24 cellular contexts compared by ENCODE assay signal in genomic region chr20:57768519-57768918, GRCh38. TPM values are rescaled to one million over a fixed set of nuclear protein-coding genes. Genes with fewer than 3 reads are reported as not detected.
DNase-seq lines count a peak whose midpoint lies in the region; TF ChIP-seq lines count a peak whose summit lies in the region.
"Had no signal": no experiment of that assay in that cellular context is flagged by ENCODE, and none has a peak within 500 bp of the region (broad histone marks: within the 10 kb centered on the region; RNA-seq: fewer than 3 reads in every experiment).

No MANE protein-coding gene starts in this region.

- peak overlapping the region; percentile 91 for H3K27ac ChIP-seq in C4-2B
- no peak overlapping the region for H3K27ac ChIP-seq in endodermal cell (ENCODE audit: low read depth, low read length)
- H3K27ac ChIP-seq in sigmoid colon = no peak overlapping the region
- no peak overlapping the region for H3K27ac ChIP-seq in Peyer's patch

- no peaks in the 10 kb centered on the region for H3K36me3 ChIP-seq in endodermal cell (ENCODE audit: control insufficient read depth, insufficient read depth, low read length)
- H3K36me3 ChIP-seq in sigmoid colon = no peaks in the 10 kb centered on the region
- H3K36me3 ChIP-seq in Peyer's patch = no peaks in the 10 kb centered on the region

- TF ChIP-seq POLR2A in sigmoid colon (IDR thresholded peaks at IDR 0.05) (no peak), Peyer's patch (IDR thresholded peaks at IDR 0.05) (no peak)

- DNase-seq in NCI-H82 treated with DMSO at 0.1 percent for 48 hours (lab: John Stamatoyannopoulos, UW; ENCODE audit: unreplicated experiment) (peak; percentile 8), endodermal cell (peak; percentile 68), sigmoid colon (peak; percentile 3), Peyer's patch (no peak), GM10248 (ENCODE audit: extremely low spot score) (no peak), KBM-7 (no peak)
- no peak for DNase-seq in activated CD4-positive, alpha-beta memory T cell treated with anti-CD3 and anti-CD28 coated beads for 36 hours
- DNase-seq: CD4-positive, alpha-beta memory T cell; EL; GDM1; Kasumi-1; NCI-H1092 treated with DMSO at 0.1 percent for 48 hours; NCI-H1436; NCI-H187; NCI-H2081 treated with DMSO at 0.1 percent for 48 hours; NCI-H2171; NCI-H226; NCI-H510A; NCI-H748 treated with DMSO at 0.1 percent for 48 hours; NK-92 treated with Interleukin-12 subunit alpha and Interleukin-12 subunit beta, amount 100 ng/mL, for 24 hours; PC-3; SHP77 had no signal

- TF ChIP-seq CTCF in C4-2B (conservative IDR thresholded peaks at IDR 0.05) = no peak
- no peak for TF ChIP-seq CTCF in endodermal cell (conservative IDR thresholded peaks at IDR 0.05)
- TF ChIP-seq CTCF in sigmoid colon (IDR thresholded peaks at IDR 0.05) = no peak
- no peak for TF ChIP-seq CTCF in Peyer's patch (IDR thresholded peaks at IDR 0.05)
- TF ChIP-seq CTCF in GM10248 (IDR thresholded peaks at IDR 0.05; ENCODE audit: control extremely low read depth, extremely low read depth, low read depth, missing control alignments) = no peak

- H3K27me3 ChIP-seq in endodermal cell (ENCODE audit: control insufficient read depth, insufficient read depth, low read length, poor library complexity, severe bottlenecking) (no peaks in the 10 kb centered on the region), sigmoid colon (no peaks in the 10 kb centered on the region), Peyer's patch (no peaks in the 10 kb centered on the region)

- WGBS in endodermal cell (ENCODE audit: insufficient coverage in 1 of 2, insufficient read length in 1 of 2), 2 experiments = 40% methylated on average over 1 of the region's 1 CpG; no CpG with 5 or more reads in 1 of the 2 experiments
- WGBS in sigmoid colon, 2 donors = 94 to 95% methylated on average over 1 of the region's 1 CpG

- H3K36me3 Mint-ChIP-seq in endodermal cell (ENCODE audit: low read depth) = no peaks in the 10 kb centered on the region
- H3K36me3 Mint-ChIP-seq in activated CD4-positive, alpha-beta memory T cell treated with anti-CD3 and anti-CD28 coated beads for 36 hours = no peaks in the 10 kb centered on the region
- H3K36me3 Mint-ChIP-seq: CD4-positive, alpha-beta memory T cell had no signal

- H3K27me3 Mint-ChIP-seq in endodermal cell (ENCODE audit: insufficient read depth) = peaks cover 20% of the 10 kb centered on the region
- H3K27me3 Mint-ChIP-seq in activated CD4-positive, alpha-beta memory T cell treated with anti-CD3 and anti-CD28 coated beads for 36 hours = peaks cover 5% of the 10 kb centered on the region

- H3K4me3 ChIP-seq in endodermal cell (ENCODE audit: low read length) (no peak overlapping the region), sigmoid colon (no peak overlapping the region), Peyer's patch (no peak overlapping the region)

- H3K9me3 Mint-ChIP-seq in endodermal cell = peaks cover 13% of the 10 kb centered on the region
- H3K9me3 Mint-ChIP-seq in activated CD4-positive, alpha-beta memory T cell treated with anti-CD3 and anti-CD28 coated beads for 36 hours = peaks cover 5% of the 10 kb centered on the region

- POLR2A ChIA-PET in activated CD4-positive, alpha-beta memory T cell treated with anti-CD3 and anti-CD28 coated beads for 36 hours (lab: Charles Lee) = no interaction called here
- POLR2A ChIA-PET in GM10248 (lab: Yijun Ruan, JAX) = no interaction called here

- H3K4me1 ChIP-seq in endodermal cell (ENCODE audit: control insufficient read depth, insufficient read depth, low read length) = no peaks in the 10 kb centered on the region
- H3K4me1 ChIP-seq in sigmoid colon = peaks cover 0 to 4% (median 0%) of the 10 kb centered on the region in 4 donors
- no peaks in the 10 kb centered on the region for H3K4me1 ChIP-seq in Peyer's patch
- H3K4me1 ChIP-seq: Caco-2 had no signal

- CTCF ChIA-PET in activated CD4-positive, alpha-beta memory T cell treated with anti-CD3 and anti-CD28 coated beads for 36 hours (lab: Charles Lee) = no interaction called here
- CTCF ChIA-PET in GM10248 (lab: Yijun Ruan, JAX) = no interaction called here

- H3K27ac Mint-ChIP-seq in endodermal cell = no peak overlapping the region
- H3K27ac Mint-ChIP-seq in activated CD4-positive, alpha-beta memory T cell treated with anti-CD3 and anti-CD28 coated beads for 36 hours = no peak overlapping the region
- H3K27ac Mint-ChIP-seq: CD4-positive, alpha-beta memory T cell had no signal

- peaks cover 6% of the 10 kb centered on the region for H3K9me3 ChIP-seq in endodermal cell (ENCODE audit: control insufficient read depth, low read length)
- peaks cover 0 to 5% (median 0%) of the 10 kb centered on the region in 4 donors for H3K9me3 ChIP-seq in sigmoid colon
- no peaks in the 10 kb centered on the region for H3K9me3 ChIP-seq in Peyer's patch
- H3K9me3 ChIP-seq: Caco-2 had no signal

- no peak overlapping the region for H3K9ac ChIP-seq in endodermal cell (ENCODE audit: extremely low read depth, low read length, poor library complexity, severe bottlenecking)

- intact Hi-C loops in sigmoid colon (cut with DNase I) = no loop called here
- intact Hi-C loops in activated CD4-positive, alpha-beta memory T cell treated with anti-CD3 and anti-CD28 coated beads for 36 hours (cut with micrococcal nuclease) = no loop called here

- in situ Hi-C loops in KBM-7 (cut with MboI; ENCODE audit: low pct_unique_long_range_greater_than_20kb, low sequenced_read_pairs) = no loop called here

- no peak overlapping the region for H3K4me3 Mint-ChIP-seq in endodermal cell
- H3K4me3 Mint-ChIP-seq in activated CD4-positive, alpha-beta memory T cell treated with anti-CD3 and anti-CD28 coated beads for 36 hours = no peak overlapping the region
- H3K4me3 Mint-ChIP-seq: CD4-positive, alpha-beta memory T cell had no signal

- peaks cover 30% of the 10 kb centered on the region for H3K4me1 Mint-ChIP-seq in endodermal cell
- H3K4me1 Mint-ChIP-seq in activated CD4-positive, alpha-beta memory T cell treated with anti-CD3 and anti-CD28 coated beads for 36 hours (ENCODE audit: low read depth) = peaks cover 10% of the 10 kb centered on the region

- no peak for TF ChIP-seq EP300 in sigmoid colon (IDR thresholded peaks at IDR 0.05)

RNA-seq across cellular contexts. Expression of gene PMEPA1, which starts 58.7 kb away (rescaled TPM):
- total RNA-seq in endodermal cell (10 to 100 TPM; 18.8 to 37.4 TPM), sigmoid colon (10 to 100 TPM in 1 of 4 donors, 1 to 10 TPM in 3; 3.9 to 23.3 (median 7.5) TPM), Peyer's patch (1 to 10 TPM; 3.3 to 5.5 (median 4.6) TPM)
- 56.8 TPM for polyA plus RNA-seq in endodermal cell (2013, experiment 1 of 2)
- polyA plus RNA-seq in endodermal cell (2013, experiment 2 of 2) = 65.5 TPM
- 10 to 100 TPM in 1 of 3 donors, 1 to 10 TPM in 2; 3.6 to 16.8 (median 6.5) TPM for polyA plus RNA-seq in sigmoid colon
- 1 to 10 TPM; 2.5 to 3.0 TPM for total RNA-seq in activated CD4-positive, alpha-beta memory T cell treated with anti-CD3 and anti-CD28 coated beads for 36 hours

Comparison
In these comparisons a context has a peak if more than half of its experiments do, and no peak if none do; other contexts are left out.
1. DNase-seq: peak in NCI-H82 treated with DMSO at 0.1 percent for 48 hours (single experiment), endodermal cell (single experiment) and sigmoid colon (single experiment); none in activated CD4-positive, alpha-beta memory T cell treated with anti-CD3 and anti-CD28 coated beads for 36 hours (single experiment), Peyer's patch (0 of 3), GM10248 (single experiment) and KBM-7 (single experiment).